9 cellular contexts compared by ENCODE assay signal in the genomic region with DNA sequence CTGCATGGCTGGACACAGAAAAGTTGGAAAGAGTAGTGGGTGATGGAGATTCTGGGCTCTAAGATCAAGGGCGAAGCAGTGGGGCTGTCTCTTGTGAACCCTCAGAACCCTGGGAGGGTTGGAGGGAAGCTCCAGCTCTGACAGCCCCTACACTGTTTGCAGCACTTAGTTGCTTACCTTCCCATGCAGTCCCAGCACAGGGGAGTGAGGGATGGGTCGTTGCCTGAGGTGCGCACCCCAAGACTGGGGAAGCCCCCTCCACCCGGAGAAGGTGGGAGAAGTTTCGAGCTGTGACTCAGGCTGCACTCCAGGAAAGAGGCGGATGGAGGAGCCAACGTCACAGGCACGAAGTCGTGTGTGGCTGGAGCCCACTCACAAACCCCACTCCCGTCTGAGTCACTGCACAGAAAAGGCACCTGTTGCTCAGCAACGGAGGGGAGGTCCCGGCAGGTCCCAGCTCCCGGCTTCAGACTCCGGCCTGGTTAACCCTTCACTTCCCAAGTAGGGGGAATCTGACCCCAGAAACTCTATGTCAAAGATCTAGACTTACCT.
DNase-seq lines count a peak whose midpoint lies in the region; ATAC-seq and TF ChIP-seq lines count a peak whose summit lies in the region.
"Had no signal": no experiment of that assay in that cellular context is flagged by ENCODE, and none has a peak within 500 bp of the region (broad histone marks: within the 10 kb centered on the region; RNA-seq: fewer than 3 reads in every experiment).

No MANE protein-coding gene starts in this region.

- no peaks in the 10 kb centered on the region for H3K9me3 ChIP-seq in left lung

- ATAC-seq in left lung (peak; percentile 79), HG03469 (IDR thresholded peaks at IDR 0.05; ENCODE audit: unreplicated experiment) (no peak), GM19395 (IDR thresholded peaks at IDR 0.05; ENCODE audit: unreplicated experiment) (no peak), GM21737 (IDR thresholded peaks at IDR 0.05; ENCODE audit: unreplicated experiment) (no peak)
- peak; percentile 73 for ATAC-seq in stimulated activated memory B cell treated with anti-CD40 and anti-IgM and Interleukin-4, amounts not matched to agents 10 μg/mL and 1 μg/mL and 100 μg/mL, for 72 hours

- H3K36me3 ChIP-seq in left lung, result no peaks in the 10 kb centered on the region
- H3K36me3 ChIP-seq: BLaER1 had no signal

- no peak overlapping the region for H3K27ac Mint-ChIP-seq in activated CD4-positive, alpha-beta T cell treated with anti-CD3 and anti-CD28 coated beads, Interleukin-2, amount 10 ng/mL, durations not matched to agents 7 days and 5 days
- no peak overlapping the region for H3K27ac Mint-ChIP-seq in stimulated activated memory B cell treated with anti-CD40 and anti-IgM and Interleukin-4, amounts not matched to agents 10 μg/mL and 1 μg/mL and 100 μg/mL, for 72 hours

- H3K9me3 Mint-ChIP-seq in activated CD4-positive, alpha-beta T cell treated with anti-CD3 and anti-CD28 coated beads, Interleukin-2, amount 10 ng/mL, durations not matched to agents 7 days and 5 days, result peaks cover 12% of the 10 kb centered on the region
- peaks cover 8% of the 10 kb centered on the region for H3K9me3 Mint-ChIP-seq in stimulated activated memory B cell treated with anti-CD40 and anti-IgM and Interleukin-4, amounts not matched to agents 10 μg/mL and 1 μg/mL and 100 μg/mL, for 72 hours

- H3K27me3 ChIP-seq in left lung, result peaks cover 0 to 45% of the 10 kb centered on the region in 2 donors
- H3K27me3 ChIP-seq: BLaER1 had no signal

- no peaks in the 10 kb centered on the region for H3K36me3 Mint-ChIP-seq in activated CD4-positive, alpha-beta T cell treated with anti-CD3 and anti-CD28 coated beads, Interleukin-2, amount 10 ng/mL, durations not matched to agents 7 days and 5 days (ENCODE audit: low read depth)
- H3K36me3 Mint-ChIP-seq in stimulated activated memory B cell treated with anti-CD40 and anti-IgM and Interleukin-4, amounts not matched to agents 10 μg/mL and 1 μg/mL and 100 μg/mL, for 72 hours, result no peaks in the 10 kb centered on the region

- DNase-seq in activated CD4-positive, alpha-beta T cell treated with anti-CD3 and anti-CD28 coated beads for 24 hours (ENCODE audit: low read depth in 2 of 2), result peak; percentile 52 to 54
- DNase-seq in activated CD4-positive, alpha-beta T cell treated with anti-CD3 and anti-CD28 coated beads, Interleukin-2, amount 10 ng/mL, durations not matched to agents 7 days and 5 days, result no peak
- DNase-seq in activated naive CD4-positive, alpha-beta T cell treated with anti-CD3 and anti-CD28 coated beads, Interleukin-2, amount 50 U/mL, for 16 hours, result peak; percentile 72
- DNase-seq in left lung, result peak in 1 of 2 donors; percentile 38

- H3K4me3 ChIP-seq in left lung, result no peak overlapping the region
- H3K4me3 ChIP-seq: BLaER1 had no signal

- H3K4me1 ChIP-seq in left lung, result no peaks in the 10 kb centered on the region

- no peak overlapping the region for H3K27ac ChIP-seq in left lung
- H3K27ac ChIP-seq: BLaER1 had no signal

- POLR2A ChIA-PET in activated CD4-positive, alpha-beta T cell treated with anti-CD3 and anti-CD28 coated beads, Interleukin-2, amount 10 ng/mL, durations not matched to agents 7 days and 5 days (lab: Charles Lee), result no interaction called here

- H3K4me1 Mint-ChIP-seq in activated CD4-positive, alpha-beta T cell treated with anti-CD3 and anti-CD28 coated beads, Interleukin-2, amount 10 ng/mL, durations not matched to agents 7 days and 5 days, result peaks cover 8% of the 10 kb centered on the region
- peaks cover 16% of the 10 kb centered on the region for H3K4me1 Mint-ChIP-seq in stimulated activated memory B cell treated with anti-CD40 and anti-IgM and Interleukin-4, amounts not matched to agents 10 μg/mL and 1 μg/mL and 100 μg/mL, for 72 hours

- peaks cover 12% of the 10 kb centered on the region for H3K27me3 Mint-ChIP-seq in activated CD4-positive, alpha-beta T cell treated with anti-CD3 and anti-CD28 coated beads, Interleukin-2, amount 10 ng/mL, durations not matched to agents 7 days and 5 days
- H3K27me3 Mint-ChIP-seq in stimulated activated memory B cell treated with anti-CD40 and anti-IgM and Interleukin-4, amounts not matched to agents 10 μg/mL and 1 μg/mL and 100 μg/mL, for 72 hours, result peaks cover 36% of the 10 kb centered on the region

- CTCF ChIA-PET in activated CD4-positive, alpha-beta T cell treated with anti-CD3 and anti-CD28 coated beads, Interleukin-2, amount 10 ng/mL, durations not matched to agents 7 days and 5 days (lab: Charles Lee), result no interaction called here

- H3K4me3 Mint-ChIP-seq in activated CD4-positive, alpha-beta T cell treated with anti-CD3 and anti-CD28 coated beads, Interleukin-2, amount 10 ng/mL, durations not matched to agents 7 days and 5 days, result no peak overlapping the region
- H3K4me3 Mint-ChIP-seq in stimulated activated memory B cell treated with anti-CD40 and anti-IgM and Interleukin-4, amounts not matched to agents 10 μg/mL and 1 μg/mL and 100 μg/mL, for 72 hours, result no peak overlapping the region

- intact Hi-C loops in left lung (cut with DNase I), result no loop called here

- TF ChIP-seq CTCF in left lung (IDR thresholded peaks at IDR 0.05), result no peak

Comparison
In these comparisons a context has a peak if more than half of its experiments do, and no peak if none do; other contexts are left out.
1. ATAC-seq: peak in left lung (single experiment) and stimulated activated memory B cell treated with anti-CD40 and anti-IgM and Interleukin-4, amounts not matched to agents 10 μg/mL and 1 μg/mL and 100 μg/mL, for 72 hours (single experiment); none in HG03469 (single experiment), GM19395 (single experiment) and GM21737 (single experiment).